In the genomic region with DNA sequence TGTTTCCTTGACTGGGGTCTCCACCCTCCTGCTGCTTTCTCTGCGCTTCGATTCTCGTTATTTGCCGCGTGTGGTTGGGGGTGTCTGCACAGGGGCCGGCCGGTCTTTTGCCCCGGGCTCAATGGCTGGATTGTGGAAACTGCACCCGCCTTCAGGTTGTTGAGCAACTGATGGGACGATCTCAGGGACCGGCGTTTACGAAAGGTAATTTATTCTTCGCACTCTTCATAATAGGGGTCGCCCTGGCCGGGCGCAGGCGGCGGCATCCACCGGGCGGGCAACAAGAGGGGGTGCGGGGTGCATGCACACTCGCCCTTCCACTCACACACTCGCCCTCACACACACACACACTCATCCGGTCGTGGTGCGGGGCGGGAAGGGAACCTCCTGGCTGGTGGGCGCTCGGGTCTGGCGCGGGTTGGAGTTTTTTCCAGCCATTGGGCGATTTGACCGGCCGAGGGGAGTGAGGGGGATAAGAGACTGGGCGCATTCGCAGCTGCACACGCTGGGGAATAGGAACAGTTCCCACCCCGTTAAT, we compare ENCODE assay signal across 8 cellular contexts. TPM values are rescaled to one million over a fixed set of nuclear protein-coding genes. Genes with fewer than 3 reads are reported as not detected.
DNase-seq lines count a peak whose midpoint lies in the region; ATAC-seq and TF ChIP-seq lines count a peak whose summit lies in the region.

No MANE protein-coding gene starts in this region.

- H3K36me3 ChIP-seq in fibroblast of lung (ENCODE audit: control insufficient read depth, insufficient read depth, low read length) (no peaks in the 10 kb centered on the region), neural progenitor cell (no peaks in the 10 kb centered on the region)

- H3K79me2 ChIP-seq in fibroblast of lung (ENCODE audit: control insufficient read depth, insufficient read depth, low read length) (no peaks in the 10 kb centered on the region), neural progenitor cell (ENCODE audit: low read depth) (peaks cover 62% of the 10 kb centered on the region)

- H4K20me1 ChIP-seq in fibroblast of lung (ENCODE audit: control insufficient read depth, extremely low read depth, insufficient read depth, low read length) (no peaks in the 10 kb centered on the region), neural progenitor cell (ENCODE audit: low read depth) (peaks cover 47% of the 10 kb centered on the region)

- H3K4me1 ChIP-seq in fibroblast of lung (ENCODE audit: control insufficient read depth, extremely low read depth, insufficient read depth, low read length) (no peaks in the 10 kb centered on the region), neural progenitor cell (peaks cover 22% of the 10 kb centered on the region)

- peaks cover 19% of the 10 kb centered on the region for H3F3A ChIP-seq in neural progenitor cell (ENCODE audit: low read depth)

- peak overlapping the region; percentile 99 for H3K27ac Mint-ChIP-seq in neural progenitor cell
- no peak overlapping the region for H3K27ac Mint-ChIP-seq in T-cell

- POLR2A ChIA-PET in T-cell (lab: Charles Lee) = no interaction called here

- H3K4me3 Mint-ChIP-seq in neural progenitor cell = peak overlapping the region; percentile 99
- peak overlapping the region in 1 of 3 donors; percentile 28 for H3K4me3 Mint-ChIP-seq in T-cell

- no peak for ATAC-seq in T-cell (replicated peaks in 1 of 4)

- H3K4me1 Mint-ChIP-seq in neural progenitor cell (peaks cover 40% of the 10 kb centered on the region), T-cell (peaks cover 0 to 3% (median 0%) of the 10 kb centered on the region in 3 donors)

- H3K9ac ChIP-seq in fibroblast of lung (ENCODE audit: insufficient read depth, low read length) (no peak overlapping the region), neural progenitor cell (peak overlapping the region; percentile 69)

- H3K4me2 ChIP-seq in fibroblast of lung (ENCODE audit: extremely low read depth, insufficient read depth, low read length) (peak overlapping the region; percentile 51), neural progenitor cell (peak overlapping the region; percentile 90)

- H3K4me3 ChIP-seq in fibroblast of lung (replicated peaks in 1 of 4; ENCODE audit: control extremely low read depth in 1 of 4, insufficient read depth in 1 of 4, low read depth in 3 of 4, low read length in 4 of 4) (peak overlapping the region in 2 of 4 experiments; percentile 34 to 82), neural progenitor cell (peak overlapping the region; percentile 86)

- CTCF ChIA-PET in T-cell (lab: Charles Lee) = no interaction called here

- H3K27me3 Mint-ChIP-seq in neural progenitor cell (ENCODE audit: insufficient read depth, low read depth) = peaks cover 2% of the 10 kb centered on the region
- H3K27me3 Mint-ChIP-seq in T-cell = peaks cover 29 to 45% of the 10 kb centered on the region in 2 donors

- H3K36me3 Mint-ChIP-seq in neural progenitor cell (peaks cover 3% of the 10 kb centered on the region), T-cell (no peaks in the 10 kb centered on the region)

- H3K9me3 ChIP-seq in fibroblast of lung (ENCODE audit: control insufficient read depth, insufficient read depth, low read depth, low read length) = no peaks in the 10 kb centered on the region
- H3K9me3 ChIP-seq in neural progenitor cell (ENCODE audit: low read depth) = no peaks in the 10 kb centered on the region

- peaks cover 14% of the 10 kb centered on the region for H3K27me3 ChIP-seq in fibroblast of lung (ENCODE audit: control insufficient read depth, insufficient read depth, low read length)
- H3K27me3 ChIP-seq in neural progenitor cell = peaks cover 21% of the 10 kb centered on the region

- DNase-seq in C1 segment of cervical spinal cord (lab: John Stamatoyannopoulos, UW) (peak in 8 of 14 donors; percentile 33 to 76 (median 56)), NCI-H69 (lab: John Stamatoyannopoulos, UW) (peak; percentile 74), fibroblast of lung (ENCODE audit: low read depth in 2 of 2) (peak; percentile 7 to 11), neural progenitor cell (ENCODE audit: low spot score) (peak; percentile 53), globus pallidus (ENCODE audit: low spot score) (no peak), NCI-H2081 treated with DMSO at 0.1 percent for 48 hours (lab: John Stamatoyannopoulos, UW) (no peak), NCI-H526 treated with DMSO at 0.1 percent for 48 hours (lab: John Stamatoyannopoulos, UW) (no peak), T-cell (no peak)

- no peak for TF ChIP-seq CTCF in fibroblast of lung (conservative IDR thresholded peaks at IDR 0.05 in 1 of 2, IDR thresholded peaks at IDR 0.05 in 1 of 2; ENCODE audit: low read depth in 1 of 2, low read length in 2 of 2)
- TF ChIP-seq CTCF in neural progenitor cell (IDR thresholded peaks at IDR 0.05) = no peak

- no peak overlapping the region for H3K27ac ChIP-seq in fibroblast of lung (ENCODE audit: insufficient read depth, low read length)
- no peak overlapping the region for H3K27ac ChIP-seq in neural progenitor cell

- peaks cover 2% of the 10 kb centered on the region for H3K9me3 Mint-ChIP-seq in neural progenitor cell
- peaks cover 0 to 7% (median 3%) of the 10 kb centered on the region in 3 donors for H3K9me3 Mint-ChIP-seq in T-cell

- H2AFZ ChIP-seq in fibroblast of lung (ENCODE audit: low read length) (no peak overlapping the region), neural progenitor cell (replicated peaks) (peak overlapping the region; percentile 54)

RNA-seq across cellular contexts. Expression of a gene that starts 1.5 kb away (rescaled TPM):
- total RNA-seq in fibroblast of lung = under 0.01 and 0.26 TPM in 2 replicates
- 0.03 and 0.05 TPM in 2 replicates for polyA plus RNA-seq in fibroblast of lung
- 0.03 TPM in 1 of 2 replicates, not detected in the other for polyA plus RNA-seq in fibroblast of lung (2012)
- not detected in 2 replicates for polyA minus RNA-seq in fibroblast of lung (ENCODE audit: low replicate concordance)
- total RNA-seq in neural progenitor cell (ENCODE audit: low replicate concordance) = 70.0 and 93.6 TPM in 2 replicates
- under 1 TPM in 1 of 5 donors, not detected in 4; 0.09 TPM for total RNA-seq in T-cell

Comparison
In these comparisons a context has a peak if more than half of its experiments do, and no peak if none do; other contexts are left out.
1. DNase-seq: peak in C1 segment of cervical spinal cord (8 of 14), NCI-H69 (single experiment), fibroblast of lung (2 of 2) and neural progenitor cell (single experiment); none in globus pallidus (single experiment), NCI-H2081 treated with DMSO at 0.1 percent for 48 hours (single experiment), NCI-H526 treated with DMSO at 0.1 percent for 48 hours (single experiment) and T-cell (0 of 34).
2. RNA of a gene that starts 1.5 kb away (total RNA-seq): 70.0 to 93.6 TPM in neural progenitor cell; 0.09 TPM in T-cell and under 0.01 to 0.26 TPM in fibroblast of lung; every median in the first group is over 10 times any median in the second.